ENCODE assay signal across 1 cellular context in the genomic region with DNA sequence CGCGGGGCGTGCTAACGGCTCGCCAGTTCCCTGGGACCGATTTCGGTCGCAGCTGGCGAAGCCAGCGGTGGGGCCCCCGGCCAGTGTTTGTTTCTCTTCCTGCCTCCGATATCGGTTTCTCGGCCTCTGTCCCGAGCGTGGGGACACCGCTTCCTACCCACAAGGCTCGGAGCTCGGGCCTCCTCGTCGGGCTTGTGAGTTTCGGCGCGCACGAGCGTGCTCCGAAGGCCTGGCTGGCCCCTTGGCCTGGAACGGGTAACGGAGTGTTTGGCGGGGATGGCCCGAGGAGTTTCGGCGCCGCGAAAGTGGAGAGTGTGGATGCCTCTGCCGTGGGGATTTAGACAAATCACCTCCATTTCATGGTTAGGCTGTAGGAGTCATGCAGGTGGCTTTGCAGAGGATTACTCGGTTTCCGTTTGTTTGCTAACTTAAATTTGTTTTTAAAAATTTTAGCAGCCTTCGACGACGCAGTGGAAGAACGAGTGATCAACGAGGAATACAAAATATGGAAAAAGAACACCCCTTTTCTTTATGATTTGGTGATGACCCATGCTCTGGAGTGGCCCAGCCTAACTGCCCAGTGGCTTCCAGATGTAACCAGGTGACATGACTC.
TF ChIP-seq lines count a peak whose summit lies in the region.

No MANE protein-coding gene starts in this region.

TF ChIP-seq in K562, 482 proteins besides CTCF, POLR2A, EP300 and RAD21 (continued from another document and continues in another):
- 0 out of 2 replicates have a peak, but pooled peaks have one; percentile 44 for TF ChIP-seq ARID3B (CRISPR knock-in tag; IDR thresholded peaks at IDR 0.05; ENCODE audit: borderline replicate concordance)
- TF ChIP-seq, protein P1, sequence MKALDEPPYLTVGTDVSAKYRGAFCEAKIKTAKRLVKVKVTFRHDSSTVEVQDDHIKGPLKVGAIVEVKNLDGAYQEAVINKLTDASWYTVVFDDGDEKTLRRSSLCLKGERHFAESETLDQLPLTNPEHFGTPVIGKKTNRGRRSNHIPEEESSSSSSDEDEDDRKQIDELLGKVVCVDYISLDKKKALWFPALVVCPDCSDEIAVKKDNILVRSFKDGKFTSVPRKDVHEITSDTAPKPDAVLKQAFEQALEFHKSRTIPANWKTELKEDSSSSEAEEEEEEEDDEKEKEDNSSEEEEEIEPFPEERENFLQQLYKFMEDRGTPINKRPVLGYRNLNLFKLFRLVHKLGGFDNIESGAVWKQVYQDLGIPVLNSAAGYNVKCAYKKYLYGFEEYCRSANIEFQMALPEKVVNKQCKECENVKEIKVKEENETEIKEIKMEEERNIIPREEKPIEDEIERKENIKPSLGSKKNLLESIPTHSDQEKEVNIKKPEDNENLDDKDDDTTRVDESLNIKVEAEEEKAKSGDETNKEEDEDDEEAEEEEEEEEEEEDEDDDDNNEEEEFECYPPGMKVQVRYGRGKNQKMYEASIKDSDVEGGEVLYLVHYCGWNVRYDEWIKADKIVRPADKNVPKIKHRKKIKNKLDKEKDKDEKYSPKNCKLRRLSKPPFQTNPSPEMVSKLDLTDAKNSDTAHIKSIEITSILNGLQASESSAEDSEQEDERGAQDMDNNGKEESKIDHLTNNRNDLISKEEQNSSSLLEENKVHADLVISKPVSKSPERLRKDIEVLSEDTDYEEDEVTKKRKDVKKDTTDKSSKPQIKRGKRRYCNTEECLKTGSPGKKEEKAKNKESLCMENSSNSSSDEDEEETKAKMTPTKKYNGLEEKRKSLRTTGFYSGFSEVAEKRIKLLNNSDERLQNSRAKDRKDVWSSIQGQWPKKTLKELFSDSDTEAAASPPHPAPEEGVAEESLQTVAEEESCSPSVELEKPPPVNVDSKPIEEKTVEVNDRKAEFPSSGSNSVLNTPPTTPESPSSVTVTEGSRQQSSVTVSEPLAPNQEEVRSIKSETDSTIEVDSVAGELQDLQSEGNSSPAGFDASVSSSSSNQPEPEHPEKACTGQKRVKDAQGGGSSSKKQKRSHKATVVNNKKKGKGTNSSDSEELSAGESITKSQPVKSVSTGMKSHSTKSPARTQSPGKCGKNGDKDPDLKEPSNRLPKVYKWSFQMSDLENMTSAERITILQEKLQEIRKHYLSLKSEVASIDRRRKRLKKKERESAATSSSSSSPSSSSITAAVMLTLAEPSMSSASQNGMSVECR (CRISPR knock-in tag; IDR thresholded peaks at IDR 0.05): no peak
- TF ChIP-seq, protein P2, sequence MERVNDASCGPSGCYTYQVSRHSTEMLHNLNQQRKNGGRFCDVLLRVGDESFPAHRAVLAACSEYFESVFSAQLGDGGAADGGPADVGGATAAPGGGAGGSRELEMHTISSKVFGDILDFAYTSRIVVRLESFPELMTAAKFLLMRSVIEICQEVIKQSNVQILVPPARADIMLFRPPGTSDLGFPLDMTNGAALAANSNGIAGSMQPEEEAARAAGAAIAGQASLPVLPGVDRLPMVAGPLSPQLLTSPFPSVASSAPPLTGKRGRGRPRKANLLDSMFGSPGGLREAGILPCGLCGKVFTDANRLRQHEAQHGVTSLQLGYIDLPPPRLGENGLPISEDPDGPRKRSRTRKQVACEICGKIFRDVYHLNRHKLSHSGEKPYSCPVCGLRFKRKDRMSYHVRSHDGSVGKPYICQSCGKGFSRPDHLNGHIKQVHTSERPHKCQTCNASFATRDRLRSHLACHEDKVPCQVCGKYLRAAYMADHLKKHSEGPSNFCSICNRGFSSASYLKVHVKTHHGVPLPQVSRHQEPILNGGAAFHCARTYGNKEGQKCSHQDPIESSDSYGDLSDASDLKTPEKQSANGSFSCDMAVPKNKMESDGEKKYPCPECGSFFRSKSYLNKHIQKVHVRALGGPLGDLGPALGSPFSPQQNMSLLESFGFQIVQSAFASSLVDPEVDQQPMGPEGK (CRISPR knock-in tag; IDR thresholded peaks at IDR 0.05; ENCODE audit: borderline replicate concordance): no peak
- TF ChIP-seq ZNF197 (CRISPR knock-in tag; IDR thresholded peaks at IDR 0.05; ENCODE audit: low read depth): no peak
- TF ChIP-seq XRCC4 (IDR thresholded peaks at IDR 0.05; ENCODE audit: extremely low read depth, insufficient read depth, insufficient read length): no peak
- TF ChIP-seq, protein P3, sequence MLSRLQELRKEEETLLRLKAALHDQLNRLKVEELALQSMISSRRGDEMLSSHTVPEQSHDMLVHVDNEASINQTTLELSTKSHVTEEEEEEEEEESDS (CRISPR knock-in tag; IDR thresholded peaks at IDR 0.05): no peak
- TF ChIP-seq DIDO1 (tag; IDR thresholded peaks at IDR 0.05; ENCODE audit: low read depth): no peak
- TF ChIP-seq MBD2 (IDR thresholded peaks at IDR 0.05; ENCODE audit: borderline replicate concordance, low read depth): no peak
- TF ChIP-seq ZNF778 (CRISPR knock-in tag; IDR thresholded peaks at IDR 0.05): no peak
- TF ChIP-seq POLR2G (IDR thresholded peaks at IDR 0.05; ENCODE audit: low read depth, low read length): no peak; the same call in 1 of the 2 replicates
- TF ChIP-seq KDM4B (IDR thresholded peaks at IDR 0.05; ENCODE audit: borderline replicate concordance in 2 of 2, low read depth in 1 of 2): no peak; a peak in 1 of 4 replicates
- no peak for TF ChIP-seq NCOA6 (IDR thresholded peaks at IDR 0.05)
- TF ChIP-seq HOXB6 (CRISPR knock-in tag; IDR thresholded peaks at IDR 0.05; ENCODE audit: borderline replicate concordance): no peak
- TF ChIP-seq RBBP5 (IDR thresholded peaks at IDR 0.05; ENCODE audit: borderline replicate concordance, insufficient read depth, low read length, poor library complexity, severe bottlenecking): peak; percentile 83
- no peak for TF ChIP-seq ZNF274 (IDR thresholded peaks at IDR 0.05; ENCODE audit: borderline replicate concordance, low read depth, low read length)
- TF ChIP-seq ZNF77 (CRISPR knock-in tag; IDR thresholded peaks at IDR 0.05): no peak
- TF ChIP-seq CBFB (CRISPR knock-in tag; IDR thresholded peaks at IDR 0.05): peak; percentile 92
- no peak for TF ChIP-seq MTA2 (IDR thresholded peaks at IDR 0.05; ENCODE audit: low read depth)
- TF ChIP-seq, protein P4, sequence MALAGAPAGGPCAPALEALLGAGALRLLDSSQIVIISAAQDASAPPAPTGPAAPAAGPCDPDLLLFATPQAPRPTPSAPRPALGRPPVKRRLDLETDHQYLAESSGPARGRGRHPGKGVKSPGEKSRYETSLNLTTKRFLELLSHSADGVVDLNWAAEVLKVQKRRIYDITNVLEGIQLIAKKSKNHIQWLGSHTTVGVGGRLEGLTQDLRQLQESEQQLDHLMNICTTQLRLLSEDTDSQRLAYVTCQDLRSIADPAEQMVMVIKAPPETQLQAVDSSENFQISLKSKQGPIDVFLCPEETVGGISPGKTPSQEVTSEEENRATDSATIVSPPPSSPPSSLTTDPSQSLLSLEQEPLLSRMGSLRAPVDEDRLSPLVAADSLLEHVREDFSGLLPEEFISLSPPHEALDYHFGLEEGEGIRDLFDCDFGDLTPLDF (CRISPR knock-in tag; IDR thresholded peaks at IDR 0.05): no peak
- no peak for TF ChIP-seq ADNP (tag; IDR thresholded peaks at IDR 0.05)
- TF ChIP-seq, protein P5, sequence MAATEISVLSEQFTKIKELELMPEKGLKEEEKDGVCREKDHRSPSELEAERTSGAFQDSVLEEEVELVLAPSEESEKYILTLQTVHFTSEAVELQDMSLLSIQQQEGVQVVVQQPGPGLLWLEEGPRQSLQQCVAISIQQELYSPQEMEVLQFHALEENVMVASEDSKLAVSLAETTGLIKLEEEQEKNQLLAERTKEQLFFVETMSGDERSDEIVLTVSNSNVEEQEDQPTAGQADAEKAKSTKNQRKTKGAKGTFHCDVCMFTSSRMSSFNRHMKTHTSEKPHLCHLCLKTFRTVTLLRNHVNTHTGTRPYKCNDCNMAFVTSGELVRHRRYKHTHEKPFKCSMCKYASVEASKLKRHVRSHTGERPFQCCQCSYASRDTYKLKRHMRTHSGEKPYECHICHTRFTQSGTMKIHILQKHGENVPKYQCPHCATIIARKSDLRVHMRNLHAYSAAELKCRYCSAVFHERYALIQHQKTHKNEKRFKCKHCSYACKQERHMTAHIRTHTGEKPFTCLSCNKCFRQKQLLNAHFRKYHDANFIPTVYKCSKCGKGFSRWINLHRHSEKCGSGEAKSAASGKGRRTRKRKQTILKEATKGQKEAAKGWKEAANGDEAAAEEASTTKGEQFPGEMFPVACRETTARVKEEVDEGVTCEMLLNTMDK (IDR thresholded peaks at IDR 0.05; ENCODE audit: borderline replicate concordance, insufficient read depth, low read depth, low read length, poor library complexity, severe bottlenecking): no peak
- TF ChIP-seq HDAC3 (IDR thresholded peaks at IDR 0.05; ENCODE audit: borderline replicate concordance, partially characterized antibody): no peak
- TF ChIP-seq, protein P6, sequence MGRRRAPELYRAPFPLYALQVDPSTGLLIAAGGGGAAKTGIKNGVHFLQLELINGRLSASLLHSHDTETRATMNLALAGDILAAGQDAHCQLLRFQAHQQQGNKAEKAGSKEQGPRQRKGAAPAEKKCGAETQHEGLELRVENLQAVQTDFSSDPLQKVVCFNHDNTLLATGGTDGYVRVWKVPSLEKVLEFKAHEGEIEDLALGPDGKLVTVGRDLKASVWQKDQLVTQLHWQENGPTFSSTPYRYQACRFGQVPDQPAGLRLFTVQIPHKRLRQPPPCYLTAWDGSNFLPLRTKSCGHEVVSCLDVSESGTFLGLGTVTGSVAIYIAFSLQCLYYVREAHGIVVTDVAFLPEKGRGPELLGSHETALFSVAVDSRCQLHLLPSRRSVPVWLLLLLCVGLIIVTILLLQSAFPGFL (CRISPR knock-in tag; IDR thresholded peaks at IDR 0.05): no peak
- TF ChIP-seq CLOCK (CRISPR knock-in tag; IDR thresholded peaks at IDR 0.05; ENCODE audit: borderline replicate concordance): 0 out of 2 replicates have a peak, but pooled peaks have one; percentile 25
- no peak for TF ChIP-seq CCNT2 (IDR thresholded peaks at IDR 0.05; ENCODE audit: borderline replicate concordance, extremely low read depth, insufficient read length, low read depth, low read length)
- TF ChIP-seq, protein P7, sequence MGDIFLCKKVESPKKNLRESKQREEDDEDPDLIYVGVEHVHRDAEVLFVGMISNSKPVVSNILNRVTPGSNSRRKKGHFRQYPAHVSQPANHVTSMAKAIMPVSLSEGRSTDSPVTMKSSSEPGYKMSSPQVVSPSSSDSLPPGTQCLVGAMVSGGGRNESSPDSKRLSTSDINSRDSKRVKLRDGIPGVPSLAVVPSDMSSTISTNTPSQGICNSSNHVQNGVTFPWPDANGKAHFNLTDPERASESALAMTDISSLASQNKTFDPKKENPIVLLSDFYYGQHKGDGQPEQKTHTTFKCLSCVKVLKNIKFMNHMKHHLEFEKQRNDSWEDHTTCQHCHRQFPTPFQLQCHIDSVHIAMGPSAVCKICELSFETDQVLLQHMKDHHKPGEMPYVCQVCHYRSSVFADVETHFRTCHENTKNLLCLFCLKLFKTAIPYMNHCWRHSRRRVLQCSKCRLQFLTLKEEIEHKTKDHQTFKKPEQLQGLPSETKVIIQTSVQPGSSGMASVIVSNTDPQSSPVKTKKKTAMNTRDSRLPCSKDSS (IDR thresholded peaks at IDR 0.05; ENCODE audit: low read depth, partially characterized antibody): no peak
- TF ChIP-seq TAF1 (IDR thresholded peaks at IDR 0.05; ENCODE audit: control insufficient read depth, extremely low read depth, insufficient read depth, low read length, severe bottlenecking): no peak
- TF ChIP-seq, protein P8, sequence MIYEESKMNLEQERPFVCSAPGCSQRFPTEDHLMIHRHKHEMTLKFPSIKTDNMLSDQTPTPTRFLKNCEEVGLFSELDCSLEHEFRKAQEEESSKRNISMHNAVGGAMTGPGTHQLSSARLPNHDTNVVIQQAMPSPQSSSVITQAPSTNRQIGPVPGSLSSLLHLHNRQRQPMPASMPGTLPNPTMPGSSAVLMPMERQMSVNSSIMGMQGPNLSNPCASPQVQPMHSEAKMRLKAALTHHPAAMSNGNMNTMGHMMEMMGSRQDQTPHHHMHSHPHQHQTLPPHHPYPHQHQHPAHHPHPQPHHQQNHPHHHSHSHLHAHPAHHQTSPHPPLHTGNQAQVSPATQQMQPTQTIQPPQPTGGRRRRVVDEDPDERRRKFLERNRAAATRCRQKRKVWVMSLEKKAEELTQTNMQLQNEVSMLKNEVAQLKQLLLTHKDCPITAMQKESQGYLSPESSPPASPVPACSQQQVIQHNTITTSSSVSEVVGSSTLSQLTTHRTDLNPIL (CRISPR knock-in tag; IDR thresholded peaks at IDR 0.05): no peak
